3 cellular contexts compared by ENCODE assay signal in the genomic region with DNA sequence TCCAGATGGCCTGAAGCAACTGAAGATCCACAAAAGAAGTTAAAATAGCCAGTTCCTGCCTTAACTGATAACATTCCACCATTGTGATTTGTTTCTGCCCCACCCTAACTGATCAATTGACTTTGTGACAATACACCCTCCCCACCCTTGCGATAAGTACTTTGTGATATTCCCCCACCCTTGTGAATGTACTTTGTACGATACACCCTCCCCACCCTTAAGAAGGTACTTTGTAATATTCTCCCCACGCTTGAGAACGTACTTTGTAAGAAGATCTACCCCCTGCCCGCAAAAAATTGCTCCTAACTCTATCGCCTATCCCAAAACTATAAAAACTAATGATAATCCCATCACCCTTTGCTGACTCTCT. TPM values are rescaled to one million over a fixed set of nuclear protein-coding genes. Genes with fewer than 3 reads are reported as not detected.
"Had no signal": no experiment of that assay in that cellular context is flagged by ENCODE, and none has a peak within 500 bp of the region (broad histone marks: within the 10 kb centered on the region; RNA-seq: fewer than 3 reads in every experiment).

No MANE protein-coding gene starts in this region.

RNA-seq across cellular contexts. Expression of a gene that starts 13.9 kb away (rescaled TPM):
- total RNA-seq: cardiac muscle cell, chondrocyte, temporal lobe had no signal
